ENCODE assay signal across 8 cellular contexts in genomic region chr2:239275037-239275685, GRCh38.
DNase-seq lines count a peak whose midpoint lies in the region; TF ChIP-seq lines count a peak whose summit lies in the region.

No MANE protein-coding gene starts in this region.

- WGBS in lower leg skin, 2 donors: 11 to 22% methylated on average over 29 to 30 of the region's 35 CpGs

- H3K4me3 ChIP-seq in lower leg skin (ENCODE audit: low read depth, poor library complexity, severe bottlenecking): no peak overlapping the region

- intact Hi-C loops in lower leg skin (cut with DNase I; ENCODE audit: low total_unique reads): no loop called here

- no peak for TF ChIP-seq POLR2A in lower leg skin (IDR thresholded peaks at IDR 0.05)

- TF ChIP-seq CTCF in lower leg skin (IDR thresholded peaks at IDR 0.05): no peak

- peak; percentile 73 for DNase-seq in GDM1 (lab: John Stamatoyannopoulos, UW)
- DNase-seq in HUDEP-2 (lab: John Stamatoyannopoulos, UW; ENCODE audit: unreplicated experiment in 76 of 76): peak in 64 of 76 experiments; percentile 6 to 86 (median 63)
- DNase-seq in activated CD4-positive, alpha-beta T cell treated with anti-CD3 and anti-CD28 coated beads for 1 hour: peak; percentile 74
- peak; percentile 89 for DNase-seq in central memory CD4-positive, alpha-beta T cell
- DNase-seq in lower leg skin (ENCODE audit: low spot score in 2 of 2): peak; percentile 92 to 98
- peak; percentile 50 to 66 (median 63) for DNase-seq in stimulated activated CD4-positive, alpha-beta T cell treated with anti-CD3 and anti-CD28 coated beads, TNF-alpha, amount 100 ng/mL, for 1 hour (ENCODE audit: low read depth in 3 of 3, low spot score in 1 of 3)
- no peak for DNase-seq in OCI-M2 (lab: John Stamatoyannopoulos, UW; ENCODE audit: unreplicated experiment)
- no peak for DNase-seq in NCI-H187 (lab: John Stamatoyannopoulos, UW)

Comparison
In these comparisons a context has a peak if more than half of its experiments do, and no peak if none do; other contexts are left out.
1. DNase-seq: peak in GDM1 (single experiment), HUDEP-2 (64 of 76), activated CD4-positive, alpha-beta T cell treated with anti-CD3 and anti-CD28 coated beads for 1 hour (single experiment), central memory CD4-positive, alpha-beta T cell (single experiment), lower leg skin (2 of 2) and stimulated activated CD4-positive, alpha-beta T cell treated with anti-CD3 and anti-CD28 coated beads, TNF-alpha, amount 100 ng/mL, for 1 hour (3 of 3); none in OCI-M2 (single experiment) and NCI-H187 (0 of 2).